In the genomic region with DNA sequence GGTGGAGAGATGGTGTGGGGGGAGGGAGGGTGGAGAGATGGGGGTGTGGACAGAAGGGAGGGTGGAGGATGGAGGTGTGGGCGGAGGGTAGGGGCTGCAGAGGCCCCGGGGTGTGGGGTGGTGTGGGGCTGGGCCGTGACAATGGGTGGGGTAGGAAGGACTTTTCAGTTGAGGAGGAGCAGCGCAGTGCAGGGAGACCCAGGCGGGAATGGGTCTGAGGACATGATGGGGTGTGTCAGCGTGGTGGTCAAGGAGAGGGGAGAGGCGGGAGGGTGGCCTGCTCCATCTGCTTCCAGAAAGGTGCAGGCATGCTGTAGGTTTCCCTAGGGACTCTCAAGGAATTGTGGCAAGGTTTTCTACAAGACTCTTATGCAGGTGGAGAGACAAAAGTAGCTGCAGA, we compare ENCODE assay signal across 23 cellular contexts. TPM values are rescaled to one million over a fixed set of nuclear protein-coding genes. Genes with fewer than 3 reads are reported as not detected.
DNase-seq lines count a peak whose midpoint lies in the region; ATAC-seq and TF ChIP-seq lines count a peak whose summit lies in the region.
"Had no signal": no experiment of that assay in that cellular context is flagged by ENCODE, and none has a peak within 500 bp of the region (broad histone marks: within the 10 kb centered on the region; RNA-seq: fewer than 3 reads in every experiment).

No MANE protein-coding gene starts in this region.

- H3K4me3 Mint-ChIP-seq in GM23338, result no peak overlapping the region
- no peak overlapping the region for H3K4me3 Mint-ChIP-seq in WTC11
- H3K4me3 Mint-ChIP-seq: activated CD4-positive, alpha-beta memory T cell treated with anti-CD3 and anti-CD28 coated beads for 36 hours; activated T-cell treated with anti-CD3 and anti-CD28 coated beads, Interleukin-2, amount 50 U/mL, for 24 hours; CD4-positive, alpha-beta memory T cell; natural killer cell had no signal

- H2BK120ac ChIP-seq in neuronal stem cell (ENCODE audit: low read depth, low read length), result no peak overlapping the region

- H3K4me3 ChIP-seq in SK-N-SH (ENCODE audit: low read depth in 2 of 2, low read length in 1 of 2) (no peak overlapping the region), GM23338 (no peak overlapping the region), neuronal stem cell (ENCODE audit: low read length in 2 of 2) (no peak overlapping the region)
- H3K4me3 ChIP-seq: ascending aorta, sigmoid colon, testis had no signal

- H3K27me3 ChIP-seq in SK-N-SH (ENCODE audit: insufficient read depth) (no peaks in the 10 kb centered on the region), GM23338 (ENCODE audit: insufficient read depth) (no peaks in the 10 kb centered on the region), neuronal stem cell (ENCODE audit: control insufficient read depth in 3 of 3, insufficient read depth in 3 of 3, low read depth in 1 of 3, low read length in 3 of 3) (no peaks in the 10 kb centered on the region)
- H3K27me3 ChIP-seq: ascending aorta, sigmoid colon, testis had no signal

- CTCF ChIA-PET in SK-N-SH (lab: Yijun Ruan, JAX), result no interaction called here
- CTCF ChIA-PET in WTC11 (lab: Charles Lee), result interaction anchor here (1.0 to 1.6 kb wide), 5 partner anchors 18 to 139 kb away, joined by 4 to 7 read pairs (median 5); no protein-coding TSS in a partner anchor

- H3K36me3 ChIP-seq in SK-N-SH (replicated peaks in 1 of 2; ENCODE audit: control insufficient read depth in 1 of 2, insufficient read depth in 2 of 2, low read length in 1 of 2) (no peaks in the 10 kb centered on the region), GM23338 (ENCODE audit: insufficient read depth) (no peaks in the 10 kb centered on the region), neuronal stem cell (replicated peaks in 1 of 2; ENCODE audit: control insufficient read depth in 2 of 2, insufficient read depth in 2 of 2, low read length in 2 of 2) (peaks cover 3 to 25% of the 10 kb centered on the region in 2 donors)

- peaks cover 37% of the 10 kb centered on the region; the same call in 1 of the 2 replicates for H4K20me1 ChIP-seq in SK-N-SH (ENCODE audit: insufficient read depth)
- no peaks in the 10 kb centered on the region; the same call in 1 of the 2 replicates for H4K20me1 ChIP-seq in GM23338 (replicated peaks; ENCODE audit: insufficient read depth)

- TF ChIP-seq EP300 in SK-N-SH (IDR thresholded peaks at IDR 0.05; ENCODE audit: borderline replicate concordance in 1 of 2, low read depth in 1 of 2, low read length in 1 of 2), result no peak

- no peaks in the 10 kb centered on the region; a peak in 2 of 4 replicates for H3K4me1 ChIP-seq in SK-N-SH (ENCODE audit: control insufficient read depth in 1 of 2, insufficient read depth in 2 of 2, low read depth in 1 of 2, low read length in 1 of 2)
- H3K4me1 ChIP-seq in GM23338 (ENCODE audit: insufficient read depth), result peaks cover 8% of the 10 kb centered on the region
- peaks cover 4 to 8% of the 10 kb centered on the region in 2 donors for H3K4me1 ChIP-seq in neuronal stem cell (ENCODE audit: control insufficient read depth in 2 of 2, insufficient read depth in 1 of 2, low read depth in 1 of 2, low read length in 2 of 2)
- H3K4me1 ChIP-seq: ascending aorta, testis had no signal

- H4K8ac ChIP-seq in neuronal stem cell (ENCODE audit: low read depth, low read length), result no peak overlapping the region

- H3K23ac ChIP-seq in neuronal stem cell (ENCODE audit: low read depth, low read length, poor library complexity), result no peak overlapping the region

- H3F3A ChIP-seq in SK-N-SH (replicated peaks; ENCODE audit: insufficient read depth) (peaks cover 4% of the 10 kb centered on the region), GM23338 (replicated peaks; ENCODE audit: low read depth) (no peaks in the 10 kb centered on the region)

- no peak overlapping the region for H3K27ac ChIP-seq in SK-N-SH (ENCODE audit: low read depth in 2 of 2, low read length in 1 of 2)
- peak overlapping the region; percentile 50; the same call in 1 of the 2 replicates for H3K27ac ChIP-seq in GM23338 (ENCODE audit: low read depth)
- H3K27ac ChIP-seq in neuronal stem cell (replicated peaks; ENCODE audit: low read length), result no peak overlapping the region
- H3K27ac ChIP-seq: ascending aorta, parathyroid adenoma, sigmoid colon, testis, WERI-Rb-1 had no signal

- H3K14ac ChIP-seq in neuronal stem cell (ENCODE audit: low read length), result peak overlapping the region; percentile 12

- H3K36me3 Mint-ChIP-seq in GM23338 (ENCODE audit: low read depth), result no peaks in the 10 kb centered on the region
- H3K36me3 Mint-ChIP-seq in WTC11, result no peaks in the 10 kb centered on the region; the same call in 1 of the 2 replicates
- H3K36me3 Mint-ChIP-seq: activated CD4-positive, alpha-beta memory T cell treated with anti-CD3 and anti-CD28 coated beads for 36 hours; natural killer cell had no signal

- no peak overlapping the region for H2BK15ac ChIP-seq in neuronal stem cell (ENCODE audit: low read length)

- H3K79me1 ChIP-seq in neuronal stem cell (ENCODE audit: low read depth, low read length), result peaks cover 2% of the 10 kb centered on the region

- intact Hi-C loops in left colon (cut with DNase I, micrococcal nuclease), result no loop called here

- H3K4me1 Mint-ChIP-seq in GM23338, result peaks cover 19% of the 10 kb centered on the region
- peaks cover 15% of the 10 kb centered on the region for H3K4me1 Mint-ChIP-seq in WTC11

- no peak overlapping the region for H3K4ac ChIP-seq in neuronal stem cell (ENCODE audit: low read length)

- H3K9me3 ChIP-seq in SK-N-SH (no peaks in the 10 kb centered on the region), neuronal stem cell (replicated peaks in 1 of 2; ENCODE audit: control insufficient read depth in 2 of 2, insufficient read depth in 1 of 2, low read depth in 1 of 2, low read length in 2 of 2) (peaks cover 0 to 8% of the 10 kb centered on the region in 2 donors)
- H3K9me3 ChIP-seq: ascending aorta, sigmoid colon, testis had no signal

- H3K27ac Mint-ChIP-seq in GM23338, result no peak overlapping the region; the same call in 1 of the 2 replicates
- H3K27ac Mint-ChIP-seq in WTC11, result 0 out of 2 replicates have a peak overlapping the region, but pooled peaks have one; percentile 38
- H3K27ac Mint-ChIP-seq: activated CD4-positive, alpha-beta memory T cell treated with anti-CD3 and anti-CD28 coated beads for 36 hours had no signal

- POLR2A ChIA-PET in SK-N-SH (lab: Yijun Ruan, JAX), result no interaction called here
- POLR2A ChIA-PET in WTC11 (lab: Charles Lee), result no interaction called here

- H3K9ac ChIP-seq in SK-N-SH (no peak overlapping the region), neuronal stem cell (ENCODE audit: low read depth, low read length, poor library complexity) (no peak overlapping the region)
- H3K9ac ChIP-seq: parathyroid adenoma had no signal

- peaks cover 7% of the 10 kb centered on the region for H3K27me3 Mint-ChIP-seq in GM23338 (ENCODE audit: insufficient read depth, low read depth, poor library complexity)
- H3K27me3 Mint-ChIP-seq in WTC11 (ENCODE audit: low read depth), result no peaks in the 10 kb centered on the region
- H3K27me3 Mint-ChIP-seq: activated CD4-positive, alpha-beta memory T cell treated with anti-CD3 and anti-CD28 coated beads for 36 hours; activated T-cell treated with anti-CD3 and anti-CD28 coated beads, Interleukin-2, amount 50 U/mL, for 24 hours; CD4-positive, alpha-beta memory T cell had no signal

- H2BK12ac ChIP-seq in neuronal stem cell (ENCODE audit: low read length), result no peak overlapping the region

- H2AK5ac ChIP-seq in neuronal stem cell (ENCODE audit: low read depth, low read length), result no peak overlapping the region

- H3K4me2 ChIP-seq in SK-N-SH, result 0 out of 2 replicates have a peak overlapping the region, but pooled peaks have one; percentile 27
- H3K4me2 ChIP-seq in GM23338, result peak overlapping the region; percentile 20
- H3K4me2 ChIP-seq in neuronal stem cell (ENCODE audit: insufficient read depth, low read length, poor library complexity, severe bottlenecking), result no peak overlapping the region

- H2BK5ac ChIP-seq in neuronal stem cell (ENCODE audit: low read length), result no peak overlapping the region

- 94% methylated on average over 7 of the region's 7 CpGs for WGBS in SK-N-SH (ENCODE audit: low lambda C conversion rate)
- no CpG with 5 or more reads among the region's 7 CpGs for WGBS in neuronal stem cell (ENCODE audit: extremely low coverage in 2 of 2, insufficient read length in 2 of 2, insufficient replicate concordance in 1 of 2), 2 donors

- H3K9me3 Mint-ChIP-seq in GM23338 (no peaks in the 10 kb centered on the region), WTC11 (peaks cover 7% of the 10 kb centered on the region)
- H3K9me3 Mint-ChIP-seq: activated CD4-positive, alpha-beta memory T cell treated with anti-CD3 and anti-CD28 coated beads for 36 hours; activated T-cell treated with anti-CD3 and anti-CD28 coated beads, Interleukin-2, amount 50 U/mL, for 24 hours; CD4-positive, alpha-beta memory T cell; natural killer cell had no signal

- peaks cover 51% of the 10 kb centered on the region for H3K79me2 ChIP-seq in SK-N-SH (ENCODE audit: insufficient read depth)
- peaks cover 3% of the 10 kb centered on the region; the same call in 1 of the 2 replicates for H3K79me2 ChIP-seq in GM23338 (replicated peaks; ENCODE audit: insufficient read depth)
- H3K79me2 ChIP-seq: parathyroid adenoma had no signal

- no peaks in the 10 kb centered on the region for H3K9me2 ChIP-seq in SK-N-SH
- H3K9me2 ChIP-seq in GM23338 (ENCODE audit: insufficient read depth), result no peaks in the 10 kb centered on the region

- TF ChIP-seq RAD21 in SK-N-SH (IDR thresholded peaks at IDR 0.05; ENCODE audit: low read length), result no peak

- H2AFZ ChIP-seq in SK-N-SH (ENCODE audit: low read depth) (no peak overlapping the region), GM23338 (no peak overlapping the region), neuronal stem cell (ENCODE audit: low read length) (no peak overlapping the region)
- H2AFZ ChIP-seq: parathyroid adenoma had no signal

- DNase-seq in SK-N-SH, result no peak
- DNase-seq in GM23338 (ENCODE audit: low spot score), result no peak
- no peak for DNase-seq in WTC11 (ENCODE audit: low spot score)
- DNase-seq in neuronal stem cell (ENCODE audit: low spot score), result no peak
- no peak for DNase-seq in left colon
- DNase-seq in NK-92 treated with Interleukin-12 subunit alpha and Interleukin-12 subunit beta, amount 100 ng/mL, for 24 hours (lab: John Stamatoyannopoulos, UW), result no peak
- DNase-seq in NCI-H1436 treated with DMSO at 0.1 percent for 48 hours (lab: John Stamatoyannopoulos, UW), result no peak
- DNase-seq: activated naive CD4-positive, alpha-beta T cell treated with anti-CD3 and anti-CD28 coated beads, Interleukin-2, amount 50 U/mL, for 16 hours; activated T-cell treated with anti-CD3 and anti-CD28 coated beads, Interleukin-2, amount 50 U/mL, for 24 hours; CD4-positive, alpha-beta memory T cell; cerebellar nuclear complex; effector memory CD4-positive, alpha-beta T cell; natural killer cell; NCI-H1105 treated with DMSO at 0.1 percent for 48 hours; SHP77 treated with DMSO at 0.1 percent for 48 hours; sigmoid colon; testis; WERI-Rb-1 had no signal

- no peak overlapping the region for H3K18ac ChIP-seq in neuronal stem cell (ENCODE audit: low read length)

- no peak overlapping the region for H4K91ac ChIP-seq in neuronal stem cell (ENCODE audit: low read depth, low read length, poor library complexity)

- no peak for ATAC-seq in SK-N-SH treated with all-trans-retinoic acid at 6 μM for 48 hours
- peak; percentile 42 for ATAC-seq in GM23338
- no peak; the same call in 1 of the 2 replicates for ATAC-seq in WTC11
- ATAC-seq in left colon, result no peak
- ATAC-seq: HCT116 had no signal

- no peak for TF ChIP-seq CTCF in SK-N-SH (IDR thresholded peaks at IDR 0.05)
- TF ChIP-seq CTCF in GM23338 (conservative IDR thresholded peaks at IDR 0.05; ENCODE audit: low read depth in 2 of 2), result no peak
- no peak for TF ChIP-seq CTCF in WTC11 (IDR thresholded peaks at IDR 0.05)

RNA-seq across cellular contexts. Expression of a gene that starts 48.9 kb away (rescaled TPM):
- polyA plus RNA-seq in SK-N-SH (2012; rRNA removed), result 11.4 and 18.4 TPM in 2 replicates
- polyA plus RNA-seq in SK-N-SH (2012; cell fraction: cytosol; rRNA removed), result 7.2 and 9.5 TPM in 2 replicates
- polyA plus RNA-seq in SK-N-SH (2012; cell fraction: nucleus; rRNA removed), result 50.2 and 78.3 TPM in 2 replicates
- total RNA-seq in GM23338 (2014; rRNA removed; shearing (Covaris generic)), result 13.4 and 19.0 TPM in 2 replicates
- 8.0 and 8.2 TPM in 2 replicates for polyA plus RNA-seq in GM23338 (2016; fragmentation: Nextera tagmentation; extraction: Ambion mirVana)
- total RNA-seq in WTC11 (2021), result 21.0 to 24.7 TPM (median 24.2 TPM) in 3 replicates
- polyA plus RNA-seq in neuronal stem cell (2013, experiment 1 of 2), result 26.5 TPM
- polyA plus RNA-seq in neuronal stem cell (2013, experiment 2 of 2), result 27.6 TPM
- total RNA-seq in left colon, result 10 to 100 TPM; 21.5 to 23.5 TPM
